Comparison of ENCODE assay signal across 8 cellular contexts in genomic region chr12:76763746-76764675, GRCh38. TPM values are rescaled to one million over a fixed set of nuclear protein-coding genes. Genes with fewer than 3 reads are reported as not detected.
A peak's percentile ranks its signal among the peaks of the same experiment; 100 is the strongest.
DNase-seq lines count a peak whose midpoint lies in the region; ATAC-seq and TF ChIP-seq lines count a peak whose summit lies in the region.

ZDHHC17 (plus strand) TSS chr12:76764115; CDS start chr12:76764237, 122 bp downstream.

- peak within 1 kb of the TSS; percentile 95 for H3K4me3 Mint-ChIP-seq in Caco-2 (ENCODE audit: unreplicated experiment)
- H3K4me3 Mint-ChIP-seq in activated CD8-positive, alpha-beta memory T cell treated with anti-CD3 and anti-CD28 coated beads, Interleukin-2, amount 10 ng/mL, durations not matched to agents 7 days and 5 days: peak within 1 kb of the TSS; percentile 93

- no peak within 1 kb of the TSS for H4K8ac ChIP-seq in mesendoderm (ENCODE audit: low read depth, low read length)

- no TSS peak for BruUV-seq in Caco-2 (replicated peaks; lab: Mats Ljungman, UMichigan)

- peak within 1 kb of the TSS; percentile 92 for H3K27ac Mint-ChIP-seq in Caco-2 (ENCODE audit: unreplicated experiment)
- peak within 1 kb of the TSS; percentile 94 for H3K27ac Mint-ChIP-seq in activated CD8-positive, alpha-beta memory T cell treated with anti-CD3 and anti-CD28 coated beads, Interleukin-2, amount 10 ng/mL, durations not matched to agents 7 days and 5 days

- peak; percentile 95 to 97 for DNase-seq in Caco-2
- DNase-seq in NT2/D1 (ENCODE audit: low read depth, low spot score): peak; percentile 84
- peak; percentile 93 for DNase-seq in activated CD8-positive, alpha-beta memory T cell treated with anti-CD3 and anti-CD28 coated beads, Interleukin-2, amount 10 ng/mL, durations not matched to agents 7 days and 5 days
- peak; percentile 98 for DNase-seq in mesendoderm
- peak; percentile 94 for DNase-seq in stimulated activated CD8-positive, alpha-beta memory T cell treated with anti-CD3 and anti-CD28 coated beads, Interleukin-12 subunit alpha, Interleukin-12 subunit beta, amount 100 ng/mL, for 4 hours (ENCODE audit: low read depth)

- H3K4ac ChIP-seq in mesendoderm (ENCODE audit: low read depth, low read length): peak within 1 kb of the TSS; percentile 78

- H3K27ac ChIP-seq in HUES48 (ENCODE audit: low read depth, low read length) (peak within 1 kb of the TSS; percentile 100), mesendoderm (ENCODE audit: low read depth, low read length) (peak within 1 kb of the TSS; percentile 98)

- H3K4me2 ChIP-seq in mesendoderm (ENCODE audit: low read length): peak within 1 kb of the TSS; percentile 84

- no peaks in the 10 kb centered on the region for H3K27me3 Mint-ChIP-seq in Caco-2 (ENCODE audit: insufficient read depth, unreplicated experiment)
- H3K27me3 Mint-ChIP-seq in activated CD8-positive, alpha-beta memory T cell treated with anti-CD3 and anti-CD28 coated beads, Interleukin-2, amount 10 ng/mL, durations not matched to agents 7 days and 5 days: peaks cover 4% of the 10 kb centered on the region

- no peak within 1 kb of the TSS for H2BK15ac ChIP-seq in mesendoderm (replicated peaks; ENCODE audit: low read depth)

- peak within 1 kb of the TSS; percentile 98 for H2BK5ac ChIP-seq in mesendoderm (ENCODE audit: low read length)

- H3K4me3 ChIP-seq in Caco-2 (ENCODE audit: low read depth, low read length) (peak within 1 kb of the TSS; percentile 98), HUES48 (ENCODE audit: low read depth, low read length) (peak within 1 kb of the TSS; percentile 83), NT2/D1 (ENCODE audit: insufficient read length, low read depth) (peak within 1 kb of the TSS; percentile 91), endocrine pancreas (ENCODE audit: control insufficient read depth, insufficient read depth, low read length) (peak within 1 kb of the TSS; percentile 92), mesendoderm (ENCODE audit: low read length) (peak within 1 kb of the TSS; percentile 87)

- intact Hi-C loops in Caco-2 (cut with micrococcal nuclease; ENCODE audit: unreplicated experiment): loop anchor here (1.0 to 2.0 kb wide), 3 partner anchors 27 to 143 kb away; no protein-coding TSS in a partner anchor

- peaks cover 25% of the 10 kb centered on the region for H3K36me3 Mint-ChIP-seq in Caco-2 (ENCODE audit: insufficient read depth, unreplicated experiment)
- H3K36me3 Mint-ChIP-seq in activated CD8-positive, alpha-beta memory T cell treated with anti-CD3 and anti-CD28 coated beads, Interleukin-2, amount 10 ng/mL, durations not matched to agents 7 days and 5 days: no peaks in the 10 kb centered on the region

- peaks cover 34% of the 10 kb centered on the region for H3K79me2 ChIP-seq in mesendoderm (ENCODE audit: control insufficient read depth, insufficient read depth, low read length)

- no peak within 1 kb of the TSS for H4K5ac ChIP-seq in mesendoderm (ENCODE audit: low read length)

- H3K4me1 ChIP-seq in Caco-2 (peaks cover 29% of the 10 kb centered on the region), HUES48 (ENCODE audit: control insufficient read depth, insufficient read depth, low read length) (peaks cover 22% of the 10 kb centered on the region), NT2/D1 (ENCODE audit: insufficient read depth, insufficient read length) (no peaks in the 10 kb centered on the region), endocrine pancreas (ENCODE audit: control insufficient read depth, insufficient read depth, low read length) (peaks cover 21% of the 10 kb centered on the region), mesendoderm (ENCODE audit: control insufficient read depth, low read depth, low read length) (peaks cover 12% of the 10 kb centered on the region)

- peaks cover 3% of the 10 kb centered on the region for H3K79me1 ChIP-seq in mesendoderm (ENCODE audit: low read length)

- CTCF ChIA-PET in Caco-2 (lab: Charles Lee): interaction anchor here (0.6 to 0.8 kb wide), 2 partner anchors 43 to 44 kb away, joined by 3 to 4 read pairs; no protein-coding TSS in a partner anchor
- CTCF ChIA-PET in activated CD8-positive, alpha-beta memory T cell treated with anti-CD3 and anti-CD28 coated beads, Interleukin-2, amount 10 ng/mL, durations not matched to agents 7 days and 5 days (lab: Charles Lee): interaction anchor here (0.7 to 1.7 kb wide), 2 partner anchors 143 to 1426 kb away, joined by 6 read pairs; no protein-coding TSS in a partner anchor

- peak within 1 kb of the TSS; percentile 99 for H3K18ac ChIP-seq in mesendoderm (ENCODE audit: low read length)

- WGBS in mesendoderm (ENCODE audit: extremely low coverage, insufficient coverage, low lambda C conversion rate): no CpG with 5 or more reads among the region's 93 CpGs

- H3K9ac ChIP-seq in HUES48 (ENCODE audit: low read depth, low read length) (peak within 1 kb of the TSS; percentile 93), NT2/D1 (ENCODE audit: insufficient read length, low read depth) (peak within 1 kb of the TSS; percentile 99), endocrine pancreas (ENCODE audit: control insufficient read depth, insufficient read depth, low read length) (peak within 1 kb of the TSS; percentile 82), mesendoderm (ENCODE audit: low read length) (peak within 1 kb of the TSS; percentile 98)

- H3K36me3 ChIP-seq in Caco-2 (ENCODE audit: control insufficient read depth, insufficient read depth, low read length): no peaks in the 10 kb centered on the region
- no peaks in the 10 kb centered on the region for H3K36me3 ChIP-seq in HUES48 (ENCODE audit: control insufficient read depth, insufficient read depth, low read length)
- H3K36me3 ChIP-seq in NT2/D1 (ENCODE audit: insufficient read depth, insufficient read length, low read length): peaks cover 14% of the 10 kb centered on the region
- H3K36me3 ChIP-seq in endocrine pancreas (ENCODE audit: control insufficient read depth, insufficient read depth, low read length): no peaks in the 10 kb centered on the region
- no peaks in the 10 kb centered on the region for H3K36me3 ChIP-seq in mesendoderm (ENCODE audit: control insufficient read depth, insufficient read depth, low read length)

- H2AK5ac ChIP-seq in mesendoderm (ENCODE audit: low read length): no peak within 1 kb of the TSS

- H3K9me3 ChIP-seq in Caco-2 (no peaks in the 10 kb centered on the region), HUES48 (ENCODE audit: control insufficient read depth, insufficient read depth, low read length) (no peaks in the 10 kb centered on the region), NT2/D1 (ENCODE audit: insufficient read depth, low read length) (no peaks in the 10 kb centered on the region), endocrine pancreas (ENCODE audit: control insufficient read depth, low read length) (no peaks in the 10 kb centered on the region)

- ATAC-seq in GM21390 (IDR thresholded peaks at IDR 0.05; ENCODE audit: unreplicated experiment): peak; percentile 89
- ATAC-seq in activated CD8-positive, alpha-beta memory T cell treated with anti-CD3 and anti-CD28 coated beads, Interleukin-2, amount 10 ng/mL, durations not matched to agents 7 days and 5 days: peak; percentile 92

- no peaks in the 10 kb centered on the region for H3K9me3 Mint-ChIP-seq in Caco-2 (ENCODE audit: unreplicated experiment)
- no peaks in the 10 kb centered on the region for H3K9me3 Mint-ChIP-seq in activated CD8-positive, alpha-beta memory T cell treated with anti-CD3 and anti-CD28 coated beads, Interleukin-2, amount 10 ng/mL, durations not matched to agents 7 days and 5 days (ENCODE audit: low read depth)

- H3K4me1 Mint-ChIP-seq in Caco-2 (ENCODE audit: low read depth, unreplicated experiment): peaks cover 18% of the 10 kb centered on the region
- H3K4me1 Mint-ChIP-seq in activated CD8-positive, alpha-beta memory T cell treated with anti-CD3 and anti-CD28 coated beads, Interleukin-2, amount 10 ng/mL, durations not matched to agents 7 days and 5 days: peaks cover 28% of the 10 kb centered on the region

- POLR2A ChIA-PET in Caco-2 (lab: Charles Lee): interaction anchor here (0.6 to 0.9 kb wide), 6 partner anchors 14 to 524 kb away, joined by 3 to 6 read pairs (median 4); no protein-coding TSS in a partner anchor

- no peak within 1 kb of the TSS for H3K23ac ChIP-seq in mesendoderm (ENCODE audit: low read length)

- H2BK120ac ChIP-seq in mesendoderm (ENCODE audit: low read depth, low read length): no peak within 1 kb of the TSS

- peak within 1 kb of the TSS; percentile 100 for H3K56ac ChIP-seq in mesendoderm (ENCODE audit: low read length)

- H3K27me3 ChIP-seq in Caco-2 (replicated peaks; ENCODE audit: control insufficient read depth, insufficient read depth, low read length) (no peaks in the 10 kb centered on the region), HUES48 (ENCODE audit: control insufficient read depth, insufficient read depth, low read length) (no peaks in the 10 kb centered on the region), NT2/D1 (ENCODE audit: insufficient read depth, insufficient read length) (no peaks in the 10 kb centered on the region), endocrine pancreas (ENCODE audit: control insufficient read depth, insufficient read depth, low read length) (no peaks in the 10 kb centered on the region), mesendoderm (ENCODE audit: insufficient read depth, low read length, poor library complexity) (no peaks in the 10 kb centered on the region)

- TF ChIP-seq CTCF in Caco-2 (IDR thresholded peaks at IDR 0.05; ENCODE audit: insufficient read depth in 1 of 2, low read depth in 1 of 2, low read length in 1 of 2, severe bottlenecking in 1 of 2, unreplicated experiment in 1 of 2): no peak

RNA-seq across cellular contexts. Expression of gene ZDHHC17, which starts in this region (rescaled TPM):
- 31.1 and 32.2 TPM in 2 replicates for total RNA-seq in Caco-2 (2022)
- 10 to 100 TPM; 19.9 to 25.9 TPM for total RNA-seq in activated CD8-positive, alpha-beta memory T cell treated with anti-CD3 and anti-CD28 coated beads, Interleukin-2, amount 10 ng/mL, durations not matched to agents 7 days and 5 days
- polyA plus RNA-seq in mesendoderm (2013, experiment 1 of 2): 11.9 TPM
- polyA plus RNA-seq in mesendoderm (2013, experiment 2 of 2): 10.7 TPM

Comparison
In these comparisons a context has a peak if more than half of its experiments do, and no peak if none do; other contexts are left out.
1. Peak in every context shown above with its lines: DNase-seq, ATAC-seq, H3K4me3 ChIP-seq and H3K27ac ChIP-seq.